Comparison of ENCODE assay signal across 8 cellular contexts in the genomic region with DNA sequence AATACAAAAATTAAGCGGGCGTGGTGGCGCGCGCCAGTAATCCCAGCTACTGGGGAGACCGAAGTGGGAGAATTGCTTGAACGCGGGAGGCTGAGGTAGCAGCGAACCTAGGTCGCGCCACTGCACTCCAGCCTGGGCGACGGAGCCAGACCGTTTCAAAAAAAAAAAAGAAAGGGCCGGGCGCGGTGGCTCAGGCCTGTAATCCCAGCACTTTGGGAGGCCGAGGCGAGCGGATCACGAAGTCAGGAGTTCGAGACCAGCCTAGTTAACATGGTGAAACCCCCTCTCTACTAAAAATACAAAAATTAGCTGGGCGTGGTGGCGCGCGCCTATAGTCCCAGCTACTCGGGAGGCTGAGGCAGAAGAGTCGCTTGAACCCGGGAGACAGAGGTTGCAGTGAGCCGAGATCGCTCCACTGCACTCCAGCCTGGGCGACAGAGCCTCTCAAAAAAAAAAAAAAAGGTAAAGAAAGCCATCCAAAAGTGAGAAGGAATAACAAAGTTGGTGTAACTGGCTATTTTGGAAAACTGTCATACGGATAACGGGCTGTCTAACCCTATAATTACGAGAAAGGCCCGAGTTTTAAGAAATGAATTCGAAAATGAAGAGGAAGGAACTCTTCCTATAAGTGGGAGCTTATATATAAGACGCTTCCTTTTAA. TPM values are rescaled to one million over a fixed set of nuclear protein-coding genes. Genes with fewer than 3 reads are reported as not detected.
DNase-seq lines count a peak whose midpoint lies in the region; FAIRE-seq and TF ChIP-seq lines count a peak whose summit lies in the region.
"Not testable (repeated sequence)": the region's sequence is repeated elsewhere in the genome, so short reads cannot be mapped to it uniquely, and the experiment has no call there.

No MANE protein-coding gene starts in this region.

- intact Hi-C loops in endothelial cell of umbilical vein (cut with micrococcal nuclease), result not testable (repeated sequence)

- 91% methylated on average over 38 of the region's 38 CpGs for WGBS in HUES64

- POLR2A ChIA-PET in endothelial cell of umbilical vein (lab: Charles Lee), result interaction anchor here (0.5 to 0.8 kb wide), 2 partner anchors 66 to 68 kb away, joined by 3 to 4 read pairs; no protein-coding TSS in a partner anchor

- not testable (repeated sequence) for FAIRE-seq in endothelial cell of umbilical vein (lab: Jason Lieb, UNC)

- not testable (repeated sequence) for H3K9me3 ChIP-seq in BLaER1; HUES64 (ENCODE audit: insufficient read depth, low read depth, low read length); endothelial cell of umbilical vein (replicated peaks; ENCODE audit: control insufficient read depth, insufficient read depth, low read length); neutrophil

- TF ChIP-seq POLR2A in endothelial cell of umbilical vein (IDR thresholded peaks at IDR 0.05; ENCODE audit: low read depth, low read length), result not testable (repeated sequence)

- CTCF ChIA-PET in endothelial cell of umbilical vein (lab: Charles Lee), result interaction anchor here (0.9 to 3.9 kb wide), 7 partner anchors 14 to 137 kb away, joined by 3 to 13 read pairs (median 4); a partner anchor contains a TSS

- H3K4me1 ChIP-seq in BLaER1, result peaks cover 47% of the 10 kb centered on the region
- H3K4me1 ChIP-seq in HUES64 (ENCODE audit: insufficient read depth, low read length), result peaks cover 18% of the 10 kb centered on the region; the same call in 1 of the 2 replicates
- H3K4me1 ChIP-seq in endothelial cell of umbilical vein (ENCODE audit: control insufficient read depth, extremely low read depth, insufficient read depth, low read length), result peaks cover 22% of the 10 kb centered on the region
- H3K4me1 ChIP-seq in neutrophil (ENCODE audit: control insufficient read depth in 1 of 2, insufficient read depth in 1 of 2, low read depth in 1 of 2, low read length in 1 of 2), result peaks cover 49 to 53% of the 10 kb centered on the region in 2 experiments

- H3K27ac ChIP-seq in BLaER1, result peak overlapping the region; percentile 99
- H3K27ac ChIP-seq in HUES64 (ENCODE audit: low read depth, low read length), result peak overlapping the region; percentile 99
- H3K27ac ChIP-seq in VCaP, result peak overlapping the region; percentile 98
- peak overlapping the region; percentile 94 for H3K27ac ChIP-seq in angular gyrus (ENCODE audit: low read depth, low read length)
- peak overlapping the region; percentile 84 for H3K27ac ChIP-seq in endothelial cell of umbilical vein (ENCODE audit: insufficient read depth, low read depth, low read length)
- H3K27ac ChIP-seq in neutrophil, result peak overlapping the region; percentile 90
- H3K27ac ChIP-seq in temporal lobe (ENCODE audit: low read depth, low read length), result peak overlapping the region; percentile 96

- not testable (repeated sequence) for H3K9me1 ChIP-seq in endothelial cell of umbilical vein (replicated peaks; ENCODE audit: control insufficient read depth, extremely low read depth, insufficient read depth, low read length)

- not testable (repeated sequence) for TF ChIP-seq CTCF in VCaP (conservative IDR thresholded peaks at IDR 0.05); endothelial cell of umbilical vein (IDR thresholded peaks at IDR 0.05; ENCODE audit: extremely low read depth in 1 of 2, insufficient read depth in 1 of 2, low read depth in 1 of 2, low read length in 2 of 2); kidney epithelial cell (IDR thresholded peaks at IDR 0.05; ENCODE audit: insufficient read depth, low read length, poor library complexity, severe bottlenecking); neutrophil (IDR thresholded peaks at IDR 0.05)

- DNase-seq in endothelial cell of umbilical vein (ENCODE audit: low read depth, low spot score); kidney epithelial cell (ENCODE audit: low read depth): not testable (repeated sequence)

- peak overlapping the region; percentile 87 for H3K4me2 ChIP-seq in BLaER1
- H3K4me2 ChIP-seq in endothelial cell of umbilical vein (ENCODE audit: insufficient read depth, low read length), result peak overlapping the region; percentile 99

- not testable (repeated sequence) for H3K27me3 ChIP-seq in BLaER1; HUES64 (ENCODE audit: insufficient read depth, low read length); endothelial cell of umbilical vein (ENCODE audit: control insufficient read depth in 2 of 2, insufficient read depth in 2 of 2, low read length in 2 of 2); kidney epithelial cell (ENCODE audit: control insufficient read depth, insufficient read depth, low read length); neutrophil

- peaks cover 37% of the 10 kb centered on the region for H4K20me1 ChIP-seq in BLaER1
- not testable (repeated sequence) for H4K20me1 ChIP-seq in endothelial cell of umbilical vein (replicated peaks; ENCODE audit: control insufficient read depth, extremely low read depth, insufficient read depth, low read length)

- peak overlapping the region; percentile 100 for H3K4me3 ChIP-seq in BLaER1
- peak overlapping the region; percentile 95 for H3K4me3 ChIP-seq in HUES64 (ENCODE audit: low read length)
- peak overlapping the region in 2 of 3 experiments; percentile 78 to 89 for H3K4me3 ChIP-seq in endothelial cell of umbilical vein (replicated peaks in 1 of 3; ENCODE audit: insufficient read depth in 1 of 3, low read depth in 1 of 3, low read length in 3 of 3)
- H3K4me3 ChIP-seq in kidney epithelial cell (ENCODE audit: low read depth, low read length), result peak overlapping the region; percentile 82
- H3K4me3 ChIP-seq in neutrophil (ENCODE audit: low read depth in 1 of 2, low read length in 1 of 2), result peak overlapping the region; percentile 77 to 95

- H3K9ac ChIP-seq in BLaER1 (peak overlapping the region; percentile 100), HUES64 (ENCODE audit: low read depth, low read length) (peak overlapping the region; percentile 97), endothelial cell of umbilical vein (replicated peaks; ENCODE audit: extremely low read depth, insufficient read depth, low read length) (peak overlapping the region; percentile 81)

- H3K79me2 ChIP-seq in endothelial cell of umbilical vein (ENCODE audit: control insufficient read depth, insufficient read depth, low read length), result peaks cover 70% of the 10 kb centered on the region

- H2AFZ ChIP-seq in endothelial cell of umbilical vein (ENCODE audit: low read depth, low read length), result peak overlapping the region; percentile 77

- peaks cover 13% of the 10 kb centered on the region for H3K36me3 ChIP-seq in BLaER1
- H3K36me3 ChIP-seq in HUES64 (ENCODE audit: insufficient read depth, low read length); endothelial cell of umbilical vein (ENCODE audit: control insufficient read depth in 2 of 2, extremely low read depth in 1 of 2, insufficient read depth in 2 of 2, low read length in 2 of 2); kidney epithelial cell (ENCODE audit: control insufficient read depth, insufficient read depth, low read length); neutrophil: not testable (repeated sequence)

- not testable (repeated sequence) for BruUV-seq in endothelial cell of umbilical vein (replicated peaks; lab: Mats Ljungman, UMichigan)

- dilution Hi-C loops in endothelial cell of umbilical vein (cut with MboI; ENCODE audit: extremely low pct_ligation_motif_present, low sequenced_read_pairs), result not testable (repeated sequence)

RNA-seq across cellular contexts. Expression of a gene that starts 0.5 kb away (rescaled TPM):
- 17.2 TPM for polyA plus RNA-seq in HUES64 (2013, experiment 1 of 2)
- polyA plus RNA-seq in HUES64 (2013, experiment 2 of 2), result 19.8 TPM
- total RNA-seq in endothelial cell of umbilical vein (28.0 and 28.6 TPM in 2 replicates), kidney epithelial cell (31.8 and 53.0 TPM in 2 replicates), temporal lobe (13.5 TPM)
- 40.8 and 40.9 TPM in 2 replicates for polyA plus RNA-seq in endothelial cell of umbilical vein
- 12.9 and 18.3 TPM in 2 replicates for polyA plus RNA-seq in endothelial cell of umbilical vein (2011; cell fraction: cytosol; rRNA removed)
- polyA plus RNA-seq in endothelial cell of umbilical vein (2011; cell fraction: nucleus; rRNA removed), result 281 and 287 TPM in 2 replicates
- polyA plus RNA-seq in endothelial cell of umbilical vein (2012), result 24.0 and 25.5 TPM in 2 replicates
- polyA minus RNA-seq in endothelial cell of umbilical vein, result 42.5 and 54.3 TPM in 2 replicates
- polyA minus RNA-seq in endothelial cell of umbilical vein (2011; cell fraction: cytosol; rRNA and poly(A)+ RNA removed), result 7.8 TPM
- polyA minus RNA-seq in endothelial cell of umbilical vein (2011; cell fraction: nucleus; rRNA and poly(A)+ RNA removed), result 44.2 and 61.8 TPM in 2 replicates

RNA-seq across cellular contexts. Expression of a gene that starts 1.1 kb away (rescaled TPM):
- polyA plus RNA-seq in HUES64 (2013, experiment 1 of 2), result 67.8 TPM
- polyA plus RNA-seq in HUES64 (2013, experiment 2 of 2), result 68.0 TPM
- total RNA-seq in endothelial cell of umbilical vein (134 and 140 TPM in 2 replicates), kidney epithelial cell (79.3 and 95.1 TPM in 2 replicates), temporal lobe (95.9 TPM)
- polyA plus RNA-seq in endothelial cell of umbilical vein, result 81.1 and 90.0 TPM in 2 replicates
- polyA plus RNA-seq in endothelial cell of umbilical vein (2011; cell fraction: cytosol; rRNA removed), result 63.3 and 64.6 TPM in 2 replicates
- polyA plus RNA-seq in endothelial cell of umbilical vein (2011; cell fraction: nucleus; rRNA removed), result 95.3 and 99.8 TPM in 2 replicates
- 57.3 and 60.0 TPM in 2 replicates for polyA plus RNA-seq in endothelial cell of umbilical vein (2012)
- 434 and 461 TPM in 2 replicates for polyA minus RNA-seq in endothelial cell of umbilical vein
- polyA minus RNA-seq in endothelial cell of umbilical vein (2011; cell fraction: cytosol; rRNA and poly(A)+ RNA removed), result 71.4 TPM
- 297 and 421 TPM in 2 replicates for polyA minus RNA-seq in endothelial cell of umbilical vein (2011; cell fraction: nucleus; rRNA and poly(A)+ RNA removed)
